In genomic region chr6:156282087-156282486, GRCh38 we compare ENCODE assay signal across 31 cellular contexts.
"Had no signal": no experiment of that assay in that cellular context is flagged by ENCODE, and none has a peak within 500 bp of the region (broad histone marks: within the 10 kb centered on the region; RNA-seq: fewer than 3 reads in every experiment).

No MANE protein-coding gene starts in this region.

- H3K4me2 ChIP-seq: SK-N-SH had no signal

- H3K9ac ChIP-seq: SK-N-SH had no signal

- H3K4me1 Mint-ChIP-seq: activated CD4-positive, alpha-beta T cell treated with anti-CD3 and anti-CD28 coated beads, Interleukin-2, amount 10 ng/mL, durations not matched to agents 24 days and 14 days had no signal

- H3K9me3 ChIP-seq: SJCRH30, SK-N-SH had no signal

- H3K4me1 ChIP-seq: SJCRH30 had no signal

- H3K36me3 ChIP-seq: brain microvascular endothelial cell, SJCRH30 had no signal

- DNase-seq: activated CD4-positive, alpha-beta T cell treated with anti-CD3 and anti-CD28 coated beads, Interleukin-2, amount 10 ng/mL, durations not matched to agents 24 days and 14 days; activated CD4-positive, alpha-beta T cell treated with anti-CD3 and anti-CD28 coated beads, Interleukin-2, amount 50 U/mL, for 4 hours; activated CD8-positive, alpha-beta T cell treated with anti-CD3 and anti-CD28 coated beads for 36 hours; activated effector memory CD4-positive, alpha-beta T cell treated with anti-CD3 and anti-CD28 coated beads, Interleukin-2, amount 50 U/mL, for 16 hours; activated naive CD4-positive, alpha-beta T cell; activated naive CD4-positive, alpha-beta T cell treated with anti-CD3 and anti-CD28 coated beads, Interleukin-2, amount 50 U/mL, for 16 hours; activated naive CD8-positive, alpha-beta T cell treated with anti-CD3 and anti-CD28 coated beads for 36 hours; activated T-cell treated with anti-CD3 and anti-CD28 coated beads, Interleukin-2, amount 50 U/mL, for 1 hour; activated T-cell treated with anti-CD3 and anti-CD28 coated beads, Interleukin-2, amount 50 U/mL, for 72 hours; amniotic stem cell; aorta; brain microvascular endothelial cell; central memory CD4-positive, alpha-beta T cell; NCI-H1092 treated with DMSO at 0.1 percent for 48 hours; NCI-H1417; NCI-H146; NCI-H187; NCI-H2029 treated with DMSO at 0.1 percent for 48 hours; NCI-H2107; NCI-H2171; NCI-H510A; NCI-H526; NCI-H748 treated with DMSO at 0.1 percent for 48 hours; NK-92 treated with Interleukin-12 subunit alpha and Interleukin-12 subunit beta, amount 100 ng/mL, for 24 hours; SHP77; SJCRH30; SK-N-SH had no signal

- FAIRE-seq: TTC549 had no signal

- H3K27ac Mint-ChIP-seq: activated CD4-positive, alpha-beta T cell treated with anti-CD3 and anti-CD28 coated beads, Interleukin-2, amount 10 ng/mL, durations not matched to agents 24 days and 14 days; activated CD8-positive, alpha-beta T cell treated with anti-CD3 and anti-CD28 coated beads for 36 hours; activated naive CD8-positive, alpha-beta T cell treated with anti-CD3 and anti-CD28 coated beads for 36 hours; activated T-cell treated with anti-CD3 and anti-CD28 coated beads, Interleukin-2, amount 50 U/mL, for 72 hours; activated T-helper 17 cell treated with anti-CD3 and anti-CD28 coated beads, Interleukin-2, amount 50 U/mL, for 72 hours; T-helper 1 cell treated with Interleukin-12 subunit alpha and Interleukin-12 subunit beta and Interleukin-4 antibody, amounts not matched to agents 30 μg/mL and 1 μg/mL, for 36 hours; T-helper 2 cell treated with Interferon-gamma antibody and Interleukin-4, amounts not matched to agents 5 μg/mL and 100 μg/mL, for 36 hours had no signal

- H3K9me2 ChIP-seq: SK-N-SH had no signal

- H3K27me3 Mint-ChIP-seq: activated CD4-positive, alpha-beta T cell treated with anti-CD3 and anti-CD28 coated beads, Interleukin-2, amount 10 ng/mL, durations not matched to agents 24 days and 14 days; activated T-helper 17 cell treated with anti-CD3 and anti-CD28 coated beads, Interleukin-2, amount 50 U/mL, for 72 hours had no signal

- ATAC-seq: activated CD8-positive, alpha-beta T cell treated with anti-CD3 and anti-CD28 coated beads for 36 hours; activated T-cell treated with anti-CD3 and anti-CD28 coated beads, Interleukin-2, amount 50 U/mL, for 72 hours had no signal

- H3K27ac ChIP-seq: brain microvascular endothelial cell, SJCRH30 had no signal

- H3K27me3 ChIP-seq: brain microvascular endothelial cell, SJCRH30 had no signal

- H3K4me3 ChIP-seq: SJCRH30 had no signal

- H3K4me3 Mint-ChIP-seq: activated CD4-positive, alpha-beta T cell treated with anti-CD3 and anti-CD28 coated beads, Interleukin-2, amount 10 ng/mL, durations not matched to agents 24 days and 14 days; activated CD8-positive, alpha-beta T cell treated with anti-CD3 and anti-CD28 coated beads for 36 hours; activated naive CD8-positive, alpha-beta T cell treated with anti-CD3 and anti-CD28 coated beads for 36 hours; activated T-cell treated with anti-CD3 and anti-CD28 coated beads, Interleukin-2, amount 50 U/mL, for 72 hours; activated T-helper 17 cell treated with anti-CD3 and anti-CD28 coated beads, Interleukin-2, amount 50 U/mL, for 72 hours; T-helper 1 cell treated with Interleukin-12 subunit alpha and Interleukin-12 subunit beta and Interleukin-4 antibody, amounts not matched to agents 30 μg/mL and 1 μg/mL, for 36 hours; T-helper 2 cell treated with Interferon-gamma antibody and Interleukin-4, amounts not matched to agents 5 μg/mL and 100 μg/mL, for 36 hours had no signal
